21 cellular contexts compared by ENCODE assay signal in the genomic region with DNA sequence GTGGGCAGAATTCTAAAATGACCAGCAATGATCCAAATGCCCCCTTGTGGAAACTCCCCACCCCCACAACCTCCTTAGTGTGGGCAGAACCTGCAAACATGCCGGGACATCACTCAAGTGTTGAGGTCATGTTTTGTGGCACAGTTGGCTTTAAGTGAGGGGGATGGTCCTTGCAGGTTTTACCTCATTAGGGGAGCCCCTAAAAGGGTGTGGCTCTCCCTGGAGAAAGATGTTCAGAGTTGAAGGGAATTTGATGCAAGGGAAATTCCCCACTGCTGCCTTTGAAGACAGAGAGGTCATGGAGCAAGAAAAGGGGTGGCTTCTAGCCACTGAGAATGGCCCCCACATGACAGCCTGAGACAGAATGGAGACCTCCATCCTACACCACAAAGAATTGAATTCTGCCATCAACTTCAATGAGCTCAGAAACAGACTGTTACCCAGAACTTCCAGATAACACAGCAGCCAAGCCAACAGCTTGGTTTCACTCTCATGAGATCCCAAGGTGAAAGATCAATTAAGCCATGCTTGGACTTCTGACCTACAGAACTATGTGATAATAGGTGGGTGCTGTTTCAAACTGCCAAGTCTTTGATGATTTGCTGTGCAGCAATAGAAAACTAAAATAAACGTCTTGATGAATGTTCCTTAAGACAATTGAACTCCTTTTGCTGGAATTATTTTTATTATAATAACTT.
DNase-seq lines count a peak whose midpoint lies in the region; ATAC-seq lines count a peak whose summit lies in the region.
"Had no signal": no experiment of that assay in that cellular context is flagged by ENCODE, and none has a peak within 500 bp of the region (broad histone marks: within the 10 kb centered on the region; RNA-seq: fewer than 3 reads in every experiment).

No MANE protein-coding gene starts in this region.

- intact Hi-C loops in activated T-helper 1 cell treated with anti-CD3 and anti-CD28 coated beads, Interleukin-12 subunit alpha, Interleukin-12 subunit beta, Interleukin-2, Interleukin-4 antibody, amounts not matched to agents 30 ng/mL and 10 ng/mL and 1 ng/mL, durations not matched to agents 14 hours and 24 hours and 36 hours (cut with micrococcal nuclease) = loop anchor here (1.0 to 5.0 kb wide), 2 partner anchors 28 to 102 kb away; partner anchors contain the start of gene MED10

- peaks cover 0 to 8% of the 10 kb centered on the region in 2 donors for H3K36me3 Mint-ChIP-seq in activated naive CD4-positive, alpha-beta T cell treated with anti-CD3 and anti-CD28 coated beads, Interleukin-2, amount 50 U/mL, for 72 hours
- H3K36me3 Mint-ChIP-seq in activated naive CD4-positive, alpha-beta T cell treated with anti-CD3 and anti-CD28 coated beads, Interleukin-2, amount 10 ng/mL, durations not matched to agents 7 days and 5 days = no peaks in the 10 kb centered on the region
- no peaks in the 10 kb centered on the region for H3K36me3 Mint-ChIP-seq in activated T-helper 1 cell treated with anti-CD3 and anti-CD28 coated beads, Interleukin-12 subunit alpha, Interleukin-12 subunit beta, Interleukin-2, Interleukin-4 antibody, amounts not matched to agents 30 ng/mL and 10 ng/mL and 1 ng/mL, durations not matched to agents 14 hours and 24 hours and 36 hours (ENCODE audit: low read depth)
- H3K36me3 Mint-ChIP-seq: CD8-positive, alpha-beta T cell; naive B cell had no signal

- no peaks in the 10 kb centered on the region for H3K4me1 Mint-ChIP-seq in activated naive CD4-positive, alpha-beta T cell treated with anti-CD3 and anti-CD28 coated beads, Interleukin-2, amount 10 ng/mL, durations not matched to agents 7 days and 5 days
- H3K4me1 Mint-ChIP-seq in activated T-helper 1 cell treated with anti-CD3 and anti-CD28 coated beads, Interleukin-12 subunit alpha, Interleukin-12 subunit beta, Interleukin-2, Interleukin-4 antibody, amounts not matched to agents 30 ng/mL and 10 ng/mL and 1 ng/mL, durations not matched to agents 14 hours and 24 hours and 36 hours (ENCODE audit: low read depth) = peaks cover 23% of the 10 kb centered on the region
- H3K4me1 Mint-ChIP-seq in stimulated activated naive CD8-positive, alpha-beta T cell treated with anti-CD3 and anti-CD28 coated beads, Interleukin-15, amount 100 ng/mL, for 72 hours = peaks cover 37% of the 10 kb centered on the region
- H3K4me1 Mint-ChIP-seq: naive B cell had no signal

- H3K27me3 Mint-ChIP-seq in activated naive CD4-positive, alpha-beta T cell treated with anti-CD3 and anti-CD28 coated beads, Interleukin-2, amount 10 ng/mL, durations not matched to agents 7 days and 5 days = peaks cover 4% of the 10 kb centered on the region
- H3K27me3 Mint-ChIP-seq in activated T-helper 1 cell treated with anti-CD3 and anti-CD28 coated beads, Interleukin-12 subunit alpha, Interleukin-12 subunit beta, Interleukin-2, Interleukin-4 antibody, amounts not matched to agents 30 ng/mL and 10 ng/mL and 1 ng/mL, durations not matched to agents 14 hours and 24 hours and 36 hours (ENCODE audit: insufficient read depth) = peaks cover 2% of the 10 kb centered on the region
- peaks cover 16% of the 10 kb centered on the region for H3K27me3 Mint-ChIP-seq in stimulated activated naive CD8-positive, alpha-beta T cell treated with anti-CD3 and anti-CD28 coated beads, Interleukin-15, amount 100 ng/mL, for 72 hours

- ATAC-seq in activated naive CD4-positive, alpha-beta T cell treated with anti-CD3 and anti-CD28 coated beads, Interleukin-2, amount 50 U/mL, for 72 hours = peak; percentile 57 to 71
- peak; percentile 47 for ATAC-seq in HG02642 (IDR thresholded peaks at IDR 0.05; ENCODE audit: poor library complexity, unreplicated experiment)
- peak; percentile 84 for ATAC-seq in stimulated activated naive CD8-positive, alpha-beta T cell treated with anti-CD3 and anti-CD28 coated beads, Interleukin-15, amount 100 ng/mL, for 72 hours
- ATAC-seq: CD8-positive, alpha-beta T cell; Panc1; pancreas; sciatic nerve had no signal

- no peaks in the 10 kb centered on the region for H3K9me3 Mint-ChIP-seq in activated naive CD4-positive, alpha-beta T cell treated with anti-CD3 and anti-CD28 coated beads, Interleukin-2, amount 50 U/mL, for 72 hours
- H3K9me3 Mint-ChIP-seq in activated naive CD4-positive, alpha-beta T cell treated with anti-CD3 and anti-CD28 coated beads, Interleukin-2, amount 10 ng/mL, durations not matched to agents 7 days and 5 days = no peaks in the 10 kb centered on the region
- no peaks in the 10 kb centered on the region for H3K9me3 Mint-ChIP-seq in activated T-helper 1 cell treated with anti-CD3 and anti-CD28 coated beads, Interleukin-12 subunit alpha, Interleukin-12 subunit beta, Interleukin-2, Interleukin-4 antibody, amounts not matched to agents 30 ng/mL and 10 ng/mL and 1 ng/mL, durations not matched to agents 14 hours and 24 hours and 36 hours
- H3K9me3 Mint-ChIP-seq in stimulated activated naive CD8-positive, alpha-beta T cell treated with anti-CD3 and anti-CD28 coated beads, Interleukin-15, amount 100 ng/mL, for 72 hours = peaks cover 0 to 10% of the 10 kb centered on the region in 2 donors
- H3K9me3 Mint-ChIP-seq: CD8-positive, alpha-beta T cell had no signal

- CTCF ChIA-PET in activated naive CD4-positive, alpha-beta T cell treated with anti-CD3 and anti-CD28 coated beads, Interleukin-2, amount 10 ng/mL, durations not matched to agents 7 days and 5 days (lab: Charles Lee) = no interaction called here

- no peak overlapping the region for H3K4me3 Mint-ChIP-seq in activated naive CD4-positive, alpha-beta T cell treated with anti-CD3 and anti-CD28 coated beads, Interleukin-2, amount 10 ng/mL, durations not matched to agents 7 days and 5 days
- H3K4me3 Mint-ChIP-seq in activated T-helper 1 cell treated with anti-CD3 and anti-CD28 coated beads, Interleukin-12 subunit alpha, Interleukin-12 subunit beta, Interleukin-2, Interleukin-4 antibody, amounts not matched to agents 30 ng/mL and 10 ng/mL and 1 ng/mL, durations not matched to agents 14 hours and 24 hours and 36 hours = no peak overlapping the region
- H3K4me3 Mint-ChIP-seq in stimulated activated naive CD8-positive, alpha-beta T cell treated with anti-CD3 and anti-CD28 coated beads, Interleukin-15, amount 100 ng/mL, for 72 hours = peak overlapping the region in 1 of 2 donors; percentile 42
- H3K4me3 Mint-ChIP-seq: CD8-positive, alpha-beta T cell; naive B cell had no signal

- H3K27ac Mint-ChIP-seq in activated naive CD4-positive, alpha-beta T cell treated with anti-CD3 and anti-CD28 coated beads, Interleukin-2, amount 50 U/mL, for 72 hours = no peak overlapping the region
- no peak overlapping the region for H3K27ac Mint-ChIP-seq in activated naive CD4-positive, alpha-beta T cell treated with anti-CD3 and anti-CD28 coated beads, Interleukin-2, amount 10 ng/mL, durations not matched to agents 7 days and 5 days
- H3K27ac Mint-ChIP-seq in activated T-helper 1 cell treated with anti-CD3 and anti-CD28 coated beads, Interleukin-12 subunit alpha, Interleukin-12 subunit beta, Interleukin-2, Interleukin-4 antibody, amounts not matched to agents 30 ng/mL and 10 ng/mL and 1 ng/mL, durations not matched to agents 14 hours and 24 hours and 36 hours = peak overlapping the region; percentile 76
- peak overlapping the region in 1 of 2 donors; percentile 84 for H3K27ac Mint-ChIP-seq in stimulated activated naive CD8-positive, alpha-beta T cell treated with anti-CD3 and anti-CD28 coated beads, Interleukin-15, amount 100 ng/mL, for 72 hours
- H3K27ac Mint-ChIP-seq: CD8-positive, alpha-beta T cell had no signal

- DNase-seq in activated naive CD4-positive, alpha-beta T cell treated with anti-CD3 and anti-CD28 coated beads, Interleukin-2, amount 50 U/mL, for 72 hours (ENCODE audit: low spot score in 2 of 2) = no peak
- DNase-seq in activated naive CD4-positive, alpha-beta T cell treated with anti-CD3 and anti-CD28 coated beads, Interleukin-2, amount 10 ng/mL, durations not matched to agents 7 days and 5 days = no peak
- DNase-seq in activated T-helper 1 cell treated with anti-CD3 and anti-CD28 coated beads, Interleukin-12 subunit alpha, Interleukin-12 subunit beta, Interleukin-2, Interleukin-4 antibody, amounts not matched to agents 30 ng/mL and 10 ng/mL and 1 ng/mL, durations not matched to agents 14 hours and 24 hours and 36 hours (ENCODE audit: low spot score) = no peak
- peak; percentile 36 to 71 for DNase-seq in stimulated activated naive CD8-positive, alpha-beta T cell treated with anti-CD3 and anti-CD28 coated beads, Interleukin-15, amount 100 ng/mL, for 72 hours
- DNase-seq in NCI-H2107 (lab: John Stamatoyannopoulos, UW) (no peak), HT-29 (ENCODE audit: low spot score) (no peak), DMS114 treated with DMSO at 0.1 percent for 48 hours (lab: John Stamatoyannopoulos, UW; ENCODE audit: unreplicated experiment) (no peak)
- DNase-seq: activated CD4-positive, alpha-beta T cell treated with anti-CD3 and anti-CD28 coated beads for 4 hours; activated T-cell treated with anti-CD3 and anti-CD28 coated beads, Interleukin-2, amount 50 U/mL, for 48 hours; CD8-positive, alpha-beta T cell; dermis blood vessel endothelial cell; DMS79; foreskin fibroblast; hippocampal formation; islet precursor cell; naive B cell; NCI-H2171 treated with DMSO at 0.1 percent for 48 hours; pancreas had no signal

Comparison
In these comparisons a context has a peak if more than half of its experiments do, and no peak if none do; other contexts are left out.
1. DNase-seq: peak in stimulated activated naive CD8-positive, alpha-beta T cell treated with anti-CD3 and anti-CD28 coated beads, Interleukin-15, amount 100 ng/mL, for 72 hours (2 of 2); none in activated naive CD4-positive, alpha-beta T cell treated with anti-CD3 and anti-CD28 coated beads, Interleukin-2, amount 50 U/mL, for 72 hours (0 of 2), activated naive CD4-positive, alpha-beta T cell treated with anti-CD3 and anti-CD28 coated beads, Interleukin-2, amount 10 ng/mL, durations not matched to agents 7 days and 5 days (single experiment), activated T-helper 1 cell treated with anti-CD3 and anti-CD28 coated beads, Interleukin-12 subunit alpha, Interleukin-12 subunit beta, Interleukin-2, Interleukin-4 antibody, amounts not matched to agents 30 ng/mL and 10 ng/mL and 1 ng/mL, durations not matched to agents 14 hours and 24 hours and 36 hours (single experiment), NCI-H2107 (single experiment), HT-29 (single experiment) and DMS114 treated with DMSO at 0.1 percent for 48 hours (single experiment).
2. Peak in every context shown above with its lines, with median percentiles within 50 percentile points of each other: ATAC-seq.